ENCODE assay signal across 1 cellular context in genomic region chr6:108200631-108201030, GRCh38.
TF ChIP-seq lines count a peak whose summit lies in the region.

No MANE protein-coding gene starts in this region.

TF ChIP-seq in A549, 52 proteins besides CTCF, POLR2A, EP300 and RAD21 (continued from another document):
- TF ChIP-seq ELK1 (IDR thresholded peaks at IDR 0.05; ENCODE audit: low read depth, low read length) (no peak), CBX8 (IDR thresholded peaks at IDR 0.05) (no peak), CHD4 (IDR thresholded peaks at IDR 0.05; ENCODE audit: borderline replicate concordance) (no peak)
